ENCODE assay signal across 20 cellular contexts in the genomic region with DNA sequence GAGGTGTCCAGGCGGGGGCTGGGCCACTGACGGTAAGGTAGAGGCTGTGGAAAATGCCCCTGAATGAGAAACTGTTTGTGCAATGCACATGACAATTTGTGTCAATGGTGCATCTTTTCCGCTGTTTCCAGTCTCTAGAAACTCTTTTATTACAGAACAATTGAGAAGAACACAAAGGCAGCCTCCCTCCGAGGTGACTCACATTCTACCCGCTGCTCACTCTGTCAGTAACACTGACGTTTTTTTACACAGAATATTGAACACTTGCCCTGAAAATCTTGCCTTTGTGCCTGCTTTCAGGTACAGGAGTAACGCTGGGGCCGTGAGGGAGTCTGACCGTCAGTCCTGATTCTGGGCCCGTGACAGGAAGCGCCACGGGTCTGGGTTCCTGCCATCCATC.
"Had no signal": no experiment of that assay in that cellular context is flagged by ENCODE, and none has a peak within 500 bp of the region (broad histone marks: within the 10 kb centered on the region; RNA-seq: fewer than 3 reads in every experiment).

No MANE protein-coding gene starts in this region.

- H3K36me3 ChIP-seq: gastrocnemius medialis, ovary, stomach, thoracic aorta, transverse colon had no signal

- H3K4me1 Mint-ChIP-seq: naive B cell, nephron had no signal

- ATAC-seq: esophagus mucosa, gastrocnemius medialis, left ventricle myocardium superior, right cardiac atrium had no signal

- H3K4me3 Mint-ChIP-seq: naive B cell, nephron had no signal

- H3K27me3 ChIP-seq: gastrocnemius medialis, ovary had no signal

- H3K36me3 Mint-ChIP-seq: naive B cell had no signal

- H3K27ac Mint-ChIP-seq: nephron, progenitor cell of endocrine pancreas had no signal

- H3K27ac ChIP-seq: gastrocnemius medialis, ovary, stomach, thoracic aorta, transverse colon had no signal

- H3K4me3 ChIP-seq: gastrocnemius medialis, ovary, stomach, thoracic aorta, transverse colon had no signal

- DNase-seq: effector memory CD4-positive, alpha-beta T cell; gastrocnemius medialis; glutamatergic neuron; hippocampal formation; left colon; left ventricle myocardium superior; mesendoderm; naive B cell; ovary; right cardiac atrium; small intestine; stimulated activated CD4-positive, alpha-beta T cell treated with anti-CD3 and anti-CD28 coated beads, Interleukin-12 subunit alpha, Interleukin-12 subunit beta, amount 100 ng/mL, for 4 hours; stimulated activated naive CD4-positive, alpha-beta T cell; stomach; substantia nigra; transverse colon had no signal

- H3K9me3 ChIP-seq: gastrocnemius medialis, ovary, stomach, thoracic aorta, transverse colon had no signal

- H3K9me3 Mint-ChIP-seq: nephron had no signal
